ENCODE assay signal across 8 cellular contexts in genomic region chr7:43784030-43785001, GRCh38. TPM values are rescaled to one million over a fixed set of nuclear protein-coding genes. Genes with fewer than 3 reads are reported as not detected.
DNase-seq lines count a peak whose midpoint lies in the region; ATAC-seq and TF ChIP-seq lines count a peak whose summit lies in the region.

No MANE protein-coding gene starts in this region.

- H3K9ac ChIP-seq in PC-3 (ENCODE audit: low read length) = no peak overlapping the region
- H3K9ac ChIP-seq in colonic mucosa (ENCODE audit: low read depth in 2 of 2, low read length in 2 of 2) = no peak overlapping the region

- peak overlapping the region; percentile 27; the same call in 1 of the 2 replicates for H3K4me2 ChIP-seq in PC-3 (ENCODE audit: low read length)

- in situ Hi-C loops in HAP-1 (cut with MboI; ENCODE audit: low sequenced_read_pairs) = no loop called here

- H2AFZ ChIP-seq in PC-3 (ENCODE audit: low read length) = no peak overlapping the region

- WGBS in aorta, 2 donors = 94 to 98% methylated on average over 13 of the region's 13 CpGs

- POLR2A ChIA-PET in PC-3 (lab: Charles Lee; ENCODE audit: unreplicated experiment) = interaction anchor here (0.5 kb wide), 1 partner anchor 299 kb away, joined by 4 read pairs; no protein-coding TSS in a partner anchor

- H3K27me3 ChIP-seq in PC-3 (ENCODE audit: low read length) (no peaks in the 10 kb centered on the region), colonic mucosa (no peaks in the 10 kb centered on the region), HAP-1 (ENCODE audit: low read depth) (no peaks in the 10 kb centered on the region), aorta (ENCODE audit: control insufficient read depth in 1 of 2, insufficient read depth in 2 of 2, low read length in 1 of 2) (no peaks in the 10 kb centered on the region)

- H3K4me3 ChIP-seq in PC-3 (ENCODE audit: low read length) (no peak overlapping the region), mucosa of descending colon (no peak overlapping the region), colonic mucosa (no peak overlapping the region), HAP-1 (no peak overlapping the region), aorta (ENCODE audit: low read length in 2 of 2) (no peak overlapping the region)

- no peaks in the 10 kb centered on the region for H3K9me3 ChIP-seq in PC-3 (ENCODE audit: low read length)
- H3K9me3 ChIP-seq in mucosa of descending colon = no peaks in the 10 kb centered on the region
- H3K9me3 ChIP-seq in colonic mucosa = no peaks in the 10 kb centered on the region
- no peaks in the 10 kb centered on the region for H3K9me3 ChIP-seq in HAP-1
- H3K9me3 ChIP-seq in aorta (ENCODE audit: control insufficient read depth, low read length) = no peaks in the 10 kb centered on the region

- H3F3A ChIP-seq in PC-3 (ENCODE audit: low read length, unreplicated experiment) = no peaks in the 10 kb centered on the region

- no peaks in the 10 kb centered on the region for H3K79me2 ChIP-seq in PC-3 (ENCODE audit: low read length)

- peaks cover 12% of the 10 kb centered on the region for H3K4me1 ChIP-seq in PC-3 (ENCODE audit: insufficient read depth, low read length)
- peaks cover under 1% of the 10 kb centered on the region for H3K4me1 ChIP-seq in mucosa of descending colon (ENCODE audit: low read depth)
- peaks cover 9% of the 10 kb centered on the region for H3K4me1 ChIP-seq in colonic mucosa
- H3K4me1 ChIP-seq in HAP-1 = no peaks in the 10 kb centered on the region
- peaks cover 0 to 5% of the 10 kb centered on the region in 2 donors for H3K4me1 ChIP-seq in aorta (ENCODE audit: control insufficient read depth in 1 of 2, insufficient read depth in 2 of 2, low read length in 2 of 2)

- H3K27ac ChIP-seq in PC-3 (ENCODE audit: low read length) (no peak overlapping the region), colonic mucosa (no peak overlapping the region), aorta (ENCODE audit: low read depth in 1 of 2, low read length in 2 of 2) (no peak overlapping the region)

- DNase-seq in PC-3 (no peak), mucosa of descending colon (no peak), colonic mucosa (no peak), HAP-1 (ENCODE audit: low spot score in 2 of 2) (no peak), GM03348 (ENCODE audit: low spot score) (no peak), aorta (no peak)

- no peaks in the 10 kb centered on the region for H3K9me2 ChIP-seq in PC-3 (replicated peaks; ENCODE audit: low read length)

- TF ChIP-seq CTCF in PC-3 (conservative IDR thresholded peaks at IDR 0.05; ENCODE audit: low read depth, low read length) (no peak), mucosa of descending colon (IDR thresholded peaks at IDR 0.05) (no peak), colonic mucosa (IDR thresholded peaks at IDR 0.05) (no peak)

- CTCF ChIA-PET in PC-3 (lab: Charles Lee) = no interaction called here

- H4K20me1 ChIP-seq in PC-3 (ENCODE audit: low read length) = no peaks in the 10 kb centered on the region

- H3K36me3 ChIP-seq in PC-3 (ENCODE audit: low read depth, low read length) = no peaks in the 10 kb centered on the region
- H3K36me3 ChIP-seq in mucosa of descending colon (ENCODE audit: low read depth) = no peaks in the 10 kb centered on the region
- H3K36me3 ChIP-seq in colonic mucosa = no peaks in the 10 kb centered on the region
- no peaks in the 10 kb centered on the region for H3K36me3 ChIP-seq in HAP-1 (replicated peaks)
- no peaks in the 10 kb centered on the region for H3K36me3 ChIP-seq in aorta (ENCODE audit: control insufficient read depth in 1 of 2, insufficient read depth in 2 of 2, low read length in 1 of 2)

- intact Hi-C loops in PC-3 (cut with micrococcal nuclease) (no loop called here), mucosa of descending colon (cut with DNase I, micrococcal nuclease) (no loop called here), colonic mucosa (cut with DNase I) (no loop called here), aorta (cut with DNase I) (no loop called here)

- ATAC-seq in GM18867 (IDR thresholded peaks at IDR 0.05; ENCODE audit: unreplicated experiment) = peak; percentile 90
- peak; percentile 94 for ATAC-seq in GM21825 (IDR thresholded peaks at IDR 0.05; ENCODE audit: unreplicated experiment)
- ATAC-seq in PC-3 = peak; percentile 32
- ATAC-seq in mucosa of descending colon = peak; percentile 40
- ATAC-seq in aorta (ENCODE audit: low FRiP score) = no peak

- no TSS peak for BruUV-seq in PC-3 (replicated peaks; lab: Mats Ljungman, UMichigan)

RNA-seq across cellular contexts. Expression of gene BLVRA, which starts 25.8 kb away (rescaled TPM):
- total RNA-seq in PC-3 (2014; rRNA removed) (27.6 and 33.9 TPM in 2 replicates), mucosa of descending colon (10 to 100 TPM in 2 of 3 donors, 1 to 10 TPM in 1; 8.1 to 55.4 (median 12.9) TPM), colonic mucosa (10 to 100 TPM in 1 of 2 donors, 1 to 10 TPM in 1; 5.4 to 14.7 TPM), aorta (10 to 100 TPM; 56.0 to 61.0 TPM)
- 100 to 1,000 TPM in 1 of 2 donors, 10 to 100 TPM in 1; 77.8 to 117 TPM for polyA plus RNA-seq in aorta

RNA-seq across cellular contexts. Expression of gene COA1, which starts 55.0 kb away (rescaled TPM):
- total RNA-seq in PC-3 (2014; rRNA removed) (65.8 and 82.0 TPM in 2 replicates), mucosa of descending colon (10 to 100 TPM; 35.1 to 42.1 (median 38.8) TPM), colonic mucosa (10 to 100 TPM; 24.8 to 45.1 TPM), aorta (10 to 100 TPM; 36.5 to 55.6 TPM)
- 10 to 100 TPM; 47.5 to 57.2 TPM for polyA plus RNA-seq in aorta
